In genomic region chr12:74490390-74491064, GRCh38 we compare ENCODE assay signal across 11 cellular contexts. TPM values are rescaled to one million over a fixed set of nuclear protein-coding genes. Genes with fewer than 3 reads are reported as not detected.
A peak's percentile ranks its signal among the peaks of the same experiment; 100 is the strongest.
DNase-seq lines count a peak whose midpoint lies in the region; ATAC-seq and TF ChIP-seq lines count a peak whose summit lies in the region.
"Had no signal": no experiment of that assay in that cellular context is flagged by ENCODE, and none has a peak within 500 bp of the region (broad histone marks: within the 10 kb centered on the region; RNA-seq: fewer than 3 reads in every experiment).

No MANE protein-coding gene starts in this region.

- peaks cover 6% of the 10 kb centered on the region for H3K27me3 Mint-ChIP-seq in activated T-cell treated with anti-CD3 and anti-CD28 coated beads, Interleukin-2, amount 50 U/mL, for 24 hours
- no peaks in the 10 kb centered on the region for H3K27me3 Mint-ChIP-seq in natural killer cell treated with Interleukin-12 subunit alpha and Interleukin-12 subunit beta and Interleukin-15 and Interleukin-18, amount 100 ng/mL, for 72 hours
- H3K27me3 Mint-ChIP-seq in neural progenitor cell (ENCODE audit: insufficient read depth, low read depth): no peaks in the 10 kb centered on the region

- H4K20me1 ChIP-seq in Loucy (ENCODE audit: insufficient read depth, low read length, poor library complexity, severe bottlenecking): no peaks in the 10 kb centered on the region
- H4K20me1 ChIP-seq in neural progenitor cell (ENCODE audit: low read depth): no peaks in the 10 kb centered on the region

- no peaks in the 10 kb centered on the region for H3K27me3 ChIP-seq in Loucy (ENCODE audit: insufficient read depth, low read length, poor library complexity, severe bottlenecking)
- no peaks in the 10 kb centered on the region for H3K27me3 ChIP-seq in neural progenitor cell
- no peaks in the 10 kb centered on the region for H3K27me3 ChIP-seq in uterus

- H3K27ac Mint-ChIP-seq in activated T-cell treated with anti-CD3 and anti-CD28 coated beads, Interleukin-2, amount 50 U/mL, for 24 hours: no peak overlapping the region
- peak overlapping the region; percentile 77 to 91 for H3K27ac Mint-ChIP-seq in natural killer cell treated with Interleukin-12 subunit alpha and Interleukin-12 subunit beta and Interleukin-15 and Interleukin-18, amount 100 ng/mL, for 72 hours
- H3K27ac Mint-ChIP-seq in neural progenitor cell: no peak overlapping the region

- H3K27ac ChIP-seq in neural progenitor cell (no peak overlapping the region), uterus (no peak overlapping the region)

- TF ChIP-seq CTCF in Loucy (conservative IDR thresholded peaks at IDR 0.05; ENCODE audit: low read length) (no peak), neural progenitor cell (IDR thresholded peaks at IDR 0.05) (no peak), uterus (IDR thresholded peaks at IDR 0.05) (no peak)

- H3K4me1 Mint-ChIP-seq in activated T-cell treated with anti-CD3 and anti-CD28 coated beads, Interleukin-2, amount 50 U/mL, for 24 hours (ENCODE audit: low read depth): peaks cover 13% of the 10 kb centered on the region
- H3K4me1 Mint-ChIP-seq in natural killer cell treated with Interleukin-12 subunit alpha and Interleukin-12 subunit beta and Interleukin-15 and Interleukin-18, amount 100 ng/mL, for 72 hours (ENCODE audit: low read depth in 2 of 2): peaks cover 36 to 40% of the 10 kb centered on the region in 2 donors
- H3K4me1 Mint-ChIP-seq in neural progenitor cell: no peaks in the 10 kb centered on the region

- H2AFZ ChIP-seq in Loucy (ENCODE audit: low read length): peak overlapping the region; percentile 93
- H2AFZ ChIP-seq in neural progenitor cell (replicated peaks): no peak overlapping the region

- H3K79me2 ChIP-seq in Loucy (ENCODE audit: insufficient read depth, low read length) (no peaks in the 10 kb centered on the region), neural progenitor cell (ENCODE audit: low read depth) (no peaks in the 10 kb centered on the region)

- H3K9me2 ChIP-seq in Loucy (replicated peaks; ENCODE audit: low read depth, low read length): no peaks in the 10 kb centered on the region

- H3K4me3 Mint-ChIP-seq in activated T-cell treated with anti-CD3 and anti-CD28 coated beads, Interleukin-2, amount 50 U/mL, for 24 hours: peak overlapping the region; percentile 41
- H3K4me3 Mint-ChIP-seq in natural killer cell treated with Interleukin-12 subunit alpha and Interleukin-12 subunit beta and Interleukin-15 and Interleukin-18, amount 100 ng/mL, for 72 hours: peak overlapping the region; percentile 87
- no peak overlapping the region for H3K4me3 Mint-ChIP-seq in neural progenitor cell

- H3K36me3 Mint-ChIP-seq in activated T-cell treated with anti-CD3 and anti-CD28 coated beads, Interleukin-2, amount 50 U/mL, for 24 hours (ENCODE audit: low read depth): no peaks in the 10 kb centered on the region
- no peaks in the 10 kb centered on the region for H3K36me3 Mint-ChIP-seq in natural killer cell treated with Interleukin-12 subunit alpha and Interleukin-12 subunit beta and Interleukin-15 and Interleukin-18, amount 100 ng/mL, for 72 hours
- no peaks in the 10 kb centered on the region for H3K36me3 Mint-ChIP-seq in neural progenitor cell

- H3K4me1 ChIP-seq in Loucy (ENCODE audit: insufficient read depth, low read length, poor library complexity, severe bottlenecking) (peaks cover 32% of the 10 kb centered on the region), neural progenitor cell (no peaks in the 10 kb centered on the region), uterus (no peaks in the 10 kb centered on the region)

- H3K36me3 ChIP-seq in Loucy (ENCODE audit: insufficient read depth, low read length): no peaks in the 10 kb centered on the region
- no peaks in the 10 kb centered on the region for H3K36me3 ChIP-seq in neural progenitor cell
- no peaks in the 10 kb centered on the region for H3K36me3 ChIP-seq in uterus

- no peaks in the 10 kb centered on the region for H3K9me3 Mint-ChIP-seq in activated T-cell treated with anti-CD3 and anti-CD28 coated beads, Interleukin-2, amount 50 U/mL, for 24 hours
- H3K9me3 Mint-ChIP-seq in natural killer cell treated with Interleukin-12 subunit alpha and Interleukin-12 subunit beta and Interleukin-15 and Interleukin-18, amount 100 ng/mL, for 72 hours: no peaks in the 10 kb centered on the region
- no peaks in the 10 kb centered on the region for H3K9me3 Mint-ChIP-seq in neural progenitor cell

- no peak for DNase-seq in activated T-cell treated with anti-CD3 and anti-CD28 coated beads, Interleukin-2, amount 50 U/mL, for 24 hours
- no peak for DNase-seq in activated T-cell treated with anti-CD3 and anti-CD28 coated beads, Interleukin-2, amount 50 U/mL, for 48 hours
- DNase-seq in natural killer cell treated with Interleukin-12 subunit alpha and Interleukin-12 subunit beta and Interleukin-15 and Interleukin-18, amount 100 ng/mL, for 72 hours (ENCODE audit: low spot score): no peak
- no peak for DNase-seq in neural progenitor cell (ENCODE audit: low spot score)
- DNase-seq in mesenteric fat pad (ENCODE audit: low spot score): no peak
- DNase-seq in uterus: no peak
- DNase-seq: activated CD8-positive, alpha-beta memory T cell treated with anti-CD3 and anti-CD28 coated beads, Interleukin-2, amount 50 U/mL, for 48 hours; foreskin fibroblast; NCI-H1092 treated with DMSO at 0.1 percent for 48 hours had no signal

- peak; percentile 77 for ATAC-seq in HG02588 (IDR thresholded peaks at IDR 0.05; ENCODE audit: unreplicated experiment)
- ATAC-seq in natural killer cell treated with Interleukin-12 subunit alpha and Interleukin-12 subunit beta and Interleukin-15 and Interleukin-18, amount 100 ng/mL, for 72 hours: peak; percentile 80 to 81

- H3F3A ChIP-seq in Loucy (ENCODE audit: low read depth): no peaks in the 10 kb centered on the region
- H3F3A ChIP-seq in neural progenitor cell (ENCODE audit: low read depth): no peaks in the 10 kb centered on the region

- intact Hi-C loops in uterus (cut with DNase I; ENCODE audit: low total_unique reads): no loop called here

- H3K4me3 ChIP-seq in Loucy (ENCODE audit: low read length, poor library complexity, severe bottlenecking): peak overlapping the region; percentile 49
- H3K4me3 ChIP-seq in neural progenitor cell: no peak overlapping the region
- H3K4me3 ChIP-seq in uterus: no peak overlapping the region

- peak overlapping the region; percentile 75 for H3K4me2 ChIP-seq in Loucy (ENCODE audit: low read depth, low read length, poor library complexity, severe bottlenecking)
- no peak overlapping the region for H3K4me2 ChIP-seq in neural progenitor cell

- H3K9ac ChIP-seq in Loucy (ENCODE audit: low read depth, low read length, poor library complexity, severe bottlenecking) (peak overlapping the region; percentile 32), neural progenitor cell (no peak overlapping the region)

- H3K9me3 ChIP-seq in Loucy (ENCODE audit: insufficient read depth, low read depth, low read length) (no peaks in the 10 kb centered on the region), neural progenitor cell (ENCODE audit: low read depth) (no peaks in the 10 kb centered on the region), uterus (no peaks in the 10 kb centered on the region)

- no peak for TF ChIP-seq POLR2A in uterus (IDR thresholded peaks at IDR 0.05)

RNA-seq across cellular contexts. Expression of gene ATXN7L3B, which starts 47.1 kb away (rescaled TPM):
- 10 to 100 TPM; 18.4 to 22.0 TPM for total RNA-seq in natural killer cell treated with Interleukin-12 subunit alpha and Interleukin-12 subunit beta and Interleukin-15 and Interleukin-18, amount 100 ng/mL, for 72 hours
- total RNA-seq in neural progenitor cell (ENCODE audit: low replicate concordance) (47.0 and 50.9 TPM in 2 replicates), mesenteric fat pad (17.0 TPM), uterus (10 to 100 TPM in 3 of 4 donors, 1 to 10 TPM in 1; 5.9 to 78.2 (median 23.0) TPM)

Comparison
In these comparisons a context has a peak if more than half of its experiments do, and no peak if none do; other contexts are left out.
1. H3K27ac Mint-ChIP-seq: peak in natural killer cell treated with Interleukin-12 subunit alpha and Interleukin-12 subunit beta and Interleukin-15 and Interleukin-18, amount 100 ng/mL, for 72 hours (2 of 2); none in activated T-cell treated with anti-CD3 and anti-CD28 coated beads, Interleukin-2, amount 50 U/mL, for 24 hours (single experiment) and neural progenitor cell (single experiment).